11 cellular contexts compared by ENCODE assay signal in genomic region chr19:11164879-11165406, GRCh38. TPM values are rescaled to one million over a fixed set of nuclear protein-coding genes. Genes with fewer than 3 reads are reported as not detected.
DNase-seq lines count a peak whose midpoint lies in the region; ATAC-seq and TF ChIP-seq lines count a peak whose summit lies in the region.
"Had no signal": no experiment of that assay in that cellular context is flagged by ENCODE, and none has a peak within 500 bp of the region (broad histone marks: within the 10 kb centered on the region; RNA-seq: fewer than 3 reads in every experiment).

No MANE protein-coding gene starts in this region.

- no peak; the same call in 1 of the 2 replicates for ATAC-seq in IMR-90 (ENCODE audit: low read depth)
- peak; percentile 38 for ATAC-seq in lung (ENCODE audit: insufficient read depth, low FRiP score)
- no peak for ATAC-seq in effector memory CD8-positive, alpha-beta T cell (replicated peaks)

- H4K5ac ChIP-seq in IMR-90 (ENCODE audit: low read depth, low read length): peak overlapping the region; percentile 2; the same call in 1 of the 2 replicates

- H3K4me2 ChIP-seq in IMR-90 (ENCODE audit: low read depth, low read length): no peak overlapping the region

- peaks cover 17 to 44% of the 10 kb centered on the region in 2 experiments; a peak in 3 of 4 replicates for H3K79me1 ChIP-seq in IMR-90 (ENCODE audit: low read depth in 1 of 2, low read length in 2 of 2)

- H2AK5ac ChIP-seq in IMR-90 (ENCODE audit: low read depth, low read length): no peak overlapping the region

- peak overlapping the region; percentile 9 for H2AFZ ChIP-seq in IMR-90 (replicated peaks; ENCODE audit: low read length, poor library complexity)

- peaks cover 13% of the 10 kb centered on the region for H3K9me1 ChIP-seq in IMR-90 (ENCODE audit: insufficient read depth, low read length)

- in situ Hi-C loops in IMR-90 (cut with MboI; ENCODE audit: low sequenced_read_pairs): no loop called here

- no peak overlapping the region for H3K4me3 Mint-ChIP-seq in effector memory CD8-positive, alpha-beta T cell
- H3K4me3 Mint-ChIP-seq: activated CD4-positive, alpha-beta T cell treated with anti-CD3 and anti-CD28 coated beads, Interleukin-2, amount 10 ng/mL, durations not matched to agents 24 days and 14 days; naive B cell had no signal

- H3K27ac ChIP-seq in IMR-90 (ENCODE audit: insufficient read depth, low read length): peak overlapping the region; percentile 64; the same call in 1 of the 2 replicates
- peak overlapping the region; percentile 78 to 86 for H3K27ac ChIP-seq in esophagus (ENCODE audit: low read depth in 2 of 2, low read length in 1 of 2)
- peak overlapping the region; percentile 26 to 72 for H3K27ac ChIP-seq in lung (ENCODE audit: low read depth in 1 of 2, low read length in 1 of 2)
- peak overlapping the region; percentile 35 for H3K27ac ChIP-seq in substantia nigra (ENCODE audit: low read depth, low read length, poor library complexity, severe bottlenecking)

- H2BK120ac ChIP-seq in IMR-90 (ENCODE audit: low read depth, low read length): peak overlapping the region; percentile 28; the same call in 1 of the 2 replicates

- H3K23ac ChIP-seq in IMR-90 (ENCODE audit: low read depth, low read length): peak overlapping the region; percentile 58

- H4K20me1 ChIP-seq in IMR-90 (ENCODE audit: insufficient read depth, low read length): no peaks in the 10 kb centered on the region

- no peaks in the 10 kb centered on the region for H3K36me3 Mint-ChIP-seq in effector memory CD8-positive, alpha-beta T cell (ENCODE audit: insufficient read depth)
- H3K36me3 Mint-ChIP-seq: naive B cell had no signal

- H3K9me3 Mint-ChIP-seq in effector memory CD8-positive, alpha-beta T cell: no peaks in the 10 kb centered on the region
- H3K9me3 Mint-ChIP-seq: activated CD4-positive, alpha-beta T cell treated with anti-CD3 and anti-CD28 coated beads, Interleukin-2, amount 10 ng/mL, durations not matched to agents 24 days and 14 days had no signal

- H3K18ac ChIP-seq in IMR-90 (ENCODE audit: low read depth, low read length): 0 out of 2 replicates have a peak overlapping the region, but pooled peaks have one; percentile 0

- H4K8ac ChIP-seq in IMR-90 (ENCODE audit: low read depth in 2 of 2, low read length in 2 of 2): peak overlapping the region in 1 of 2 experiments; percentile 37; a peak in 1 of 4 replicates

- peak overlapping the region; percentile 58 for H3K14ac ChIP-seq in IMR-90 (replicated peaks; ENCODE audit: low read depth, low read length)

- dilution Hi-C loops in IMR-90 (cut with HindIII; ENCODE audit: low sequenced_read_pairs, unreplicated experiment): no loop called here

- TF ChIP-seq POLR2A in IMR-90 (IDR thresholded peaks at IDR 0.05; ENCODE audit: low read depth, low read length): no peak

- peak; percentile 61 for DNase-seq in IMR-90
- peak; percentile 63 for DNase-seq in lung (ENCODE audit: low spot score)
- DNase-seq in substantia nigra (lab: John Stamatoyannopoulos, UW): peak in 42 of 49 donors; percentile 3 to 81 (median 50)
- no peak for DNase-seq in NCI-H187 treated with DMSO at 0.1 percent for 48 hours (lab: John Stamatoyannopoulos, UW)
- no peak for DNase-seq in NCI-H128 (lab: John Stamatoyannopoulos, UW; ENCODE audit: unreplicated experiment)
- no peak for DNase-seq in stimulated activated CD4-positive, alpha-beta T cell treated with anti-CD3 and anti-CD28 coated beads, Interleukin-2, amount 100 ng/mL, for 24 hours
- no peak for DNase-seq in effector memory CD8-positive, alpha-beta T cell
- DNase-seq: activated CD4-positive, alpha-beta T cell treated with anti-CD3 and anti-CD28 coated beads, Interleukin-2, amount 10 ng/mL, durations not matched to agents 24 days and 14 days; naive B cell; stimulated activated CD8-positive, alpha-beta memory T cell treated with anti-CD3 and anti-CD28 coated beads, Interleukin-4, amount 100 ng/mL, for 48 hours had no signal

- peak overlapping the region; percentile 5 for H2BK5ac ChIP-seq in IMR-90 (ENCODE audit: low read depth, low read length, poor library complexity, severe bottlenecking)

- POLR2A ChIA-PET in IMR-90 (lab: Charles Lee; ENCODE audit: unreplicated experiment): no interaction called here

- 10% methylated on average over 3 of the region's 17 CpGs; no CpG with 5 or more reads in 1 of the 2 experiments for WGBS in IMR-90 (ENCODE audit: extremely low coverage in 2 of 2, insufficient read length in 1 of 2), 2 experiments
- 58 to 69% methylated on average over 17 of the region's 17 CpGs for WGBS in esophagus, 2 donors
- WGBS in lung, 2 donors: 63 to 83% methylated on average over 17 of the region's 17 CpGs

- no peak for TF ChIP-seq RAD21 in IMR-90 (IDR thresholded peaks at IDR 0.05; ENCODE audit: low read length)

- CTCF ChIA-PET in IMR-90 (lab: Yijun Ruan, JAX): interaction anchor here (0.5 to 1.0 kb wide), 2 partner anchors 15 to 39 kb away, joined by 4 to 6 read pairs; no protein-coding TSS in a partner anchor

- H3K4ac ChIP-seq in IMR-90 (ENCODE audit: low read depth, low read length): peak overlapping the region; percentile 52

- H2BK20ac ChIP-seq in IMR-90 (ENCODE audit: low read depth, low read length): peak overlapping the region; percentile 6; the same call in 1 of the 2 replicates

- intact Hi-C loops in IMR-90 (cut with micrococcal nuclease): no loop called here

- peaks cover 46% of the 10 kb centered on the region for H3K36me3 ChIP-seq in IMR-90 (ENCODE audit: control insufficient read depth, insufficient read depth, low read length)
- peaks cover 0 to 16% of the 10 kb centered on the region in 2 donors for H3K36me3 ChIP-seq in esophagus (ENCODE audit: control insufficient read depth in 2 of 2, insufficient read depth in 2 of 2, low read length in 1 of 2)
- H3K36me3 ChIP-seq in lung (ENCODE audit: control insufficient read depth in 2 of 2, insufficient read depth in 2 of 2, low read length in 2 of 2): peaks cover 9 to 27% of the 10 kb centered on the region in 2 donors

- H2BK15ac ChIP-seq in IMR-90 (ENCODE audit: low read depth, low read length): no peak overlapping the region; the same call in 2 of the 3 replicates

- TF ChIP-seq CTCF in IMR-90 (conservative IDR thresholded peaks at IDR 0.05; ENCODE audit: low read depth, low read length) (no peak), lung (IDR thresholded peaks at IDR 0.05; ENCODE audit: control extremely low read depth, extremely low read depth) (no peak)

- H3K4me3 ChIP-seq in IMR-90 (ENCODE audit: insufficient read depth, low read depth, low read length) (no peak overlapping the region), esophagus (ENCODE audit: low read depth in 1 of 2, low read length in 2 of 2) (no peak overlapping the region), lung (no peak overlapping the region)

- H3K56ac ChIP-seq in IMR-90 (ENCODE audit: extremely low read depth, insufficient read depth, low read length): no peak overlapping the region

- no peaks in the 10 kb centered on the region for H3K27me3 Mint-ChIP-seq in effector memory CD8-positive, alpha-beta T cell
- H3K27me3 Mint-ChIP-seq: activated CD4-positive, alpha-beta T cell treated with anti-CD3 and anti-CD28 coated beads, Interleukin-2, amount 10 ng/mL, durations not matched to agents 24 days and 14 days; naive B cell had no signal

- no peak overlapping the region for H3K9ac ChIP-seq in IMR-90 (ENCODE audit: low read depth, low read length)

- no peaks in the 10 kb centered on the region for H3K4me1 Mint-ChIP-seq in effector memory CD8-positive, alpha-beta T cell (ENCODE audit: low read depth in 2 of 2)
- H3K4me1 Mint-ChIP-seq: activated CD4-positive, alpha-beta T cell treated with anti-CD3 and anti-CD28 coated beads, Interleukin-2, amount 10 ng/mL, durations not matched to agents 24 days and 14 days; naive B cell had no signal

- H4K91ac ChIP-seq in IMR-90 (ENCODE audit: insufficient read depth, low read depth, low read length): peak overlapping the region; percentile 41; the same call in 1 of the 2 replicates

- H3K4me1 ChIP-seq in IMR-90 (ENCODE audit: control insufficient read depth, insufficient read depth, low read length) (peaks cover 9% of the 10 kb centered on the region), esophagus (ENCODE audit: control insufficient read depth in 2 of 2, insufficient read depth in 2 of 2, low read length in 1 of 2) (peaks cover 0 to 2% of the 10 kb centered on the region in 2 donors), lung (ENCODE audit: control insufficient read depth in 2 of 2, insufficient read depth in 2 of 2, low read length in 2 of 2) (peaks cover 4 to 12% of the 10 kb centered on the region in 2 donors)

- H2AK9ac ChIP-seq in IMR-90 (replicated peaks; ENCODE audit: low read depth, low read length, poor library complexity): peak overlapping the region; percentile 79

- BruUV-seq in IMR-90 (replicated peaks; lab: Mats Ljungman, UMichigan): no TSS peak

- H3K9me3 ChIP-seq in IMR-90 (ENCODE audit: control insufficient read depth, insufficient read depth, low read length) (no peaks in the 10 kb centered on the region; the same call in 1 of the 2 replicates), esophagus (ENCODE audit: control insufficient read depth in 2 of 2, insufficient read depth in 1 of 2, low read depth in 1 of 2, low read length in 1 of 2) (no peaks in the 10 kb centered on the region), lung (ENCODE audit: control insufficient read depth in 2 of 2, insufficient read depth in 1 of 2, low read length in 1 of 2) (no peaks in the 10 kb centered on the region)

- H3K27ac Mint-ChIP-seq in effector memory CD8-positive, alpha-beta T cell: no peak overlapping the region
- H3K27ac Mint-ChIP-seq: activated CD4-positive, alpha-beta T cell treated with anti-CD3 and anti-CD28 coated beads, Interleukin-2, amount 10 ng/mL, durations not matched to agents 24 days and 14 days had no signal

- H3K27me3 ChIP-seq in IMR-90 (ENCODE audit: control insufficient read depth, insufficient read depth, low read length) (no peaks in the 10 kb centered on the region), esophagus (ENCODE audit: control insufficient read depth in 1 of 2, insufficient read depth in 2 of 2, low read length in 2 of 2) (no peaks in the 10 kb centered on the region), lung (ENCODE audit: control insufficient read depth, insufficient read depth) (no peaks in the 10 kb centered on the region)

TF ChIP-seq in IMR-90, 13 proteins besides CTCF, POLR2A, EP300 and RAD21 (continues in another document):
- no peak for TF ChIP-seq RCOR1 (IDR thresholded peaks at IDR 0.05; ENCODE audit: insufficient replicate concordance, low read length)

RNA-seq across cellular contexts. Expression of gene SPC24, which starts 9.4 kb away (rescaled TPM):
- 68.3 and 97.5 TPM in 2 replicates for total RNA-seq in IMR-90 (2012; rRNA removed)
- 11.7 and 12.2 TPM in 2 replicates for polyA plus RNA-seq in IMR-90 (2012; rRNA removed)
- 12.4 and 24.6 TPM in 2 replicates for polyA plus RNA-seq in IMR-90 (2012; cell fraction: cytosol; rRNA removed)
- polyA plus RNA-seq in IMR-90 (2012; cell fraction: nucleus; rRNA removed; ENCODE audit: low replicate concordance): 10.7 and 11.4 TPM in 2 replicates
- 10 to 100 TPM in 1 of 2 donors, 1 to 10 TPM in 1; 3.7 to 11.4 TPM for polyA plus RNA-seq in esophagus
- total RNA-seq in lung: 1 to 10 TPM; 2.5 to 5.3 TPM
- 1 to 10 TPM; 1.3 to 6.5 TPM for polyA plus RNA-seq in lung

RNA-seq across cellular contexts. Expression of gene KANK2, which starts 32.4 kb away (rescaled TPM):
- 104 and 126 TPM in 2 replicates for total RNA-seq in IMR-90 (2012; rRNA removed)
- 156 and 176 TPM in 2 replicates for polyA plus RNA-seq in IMR-90 (2012; rRNA removed)
- polyA plus RNA-seq in IMR-90 (2012; cell fraction: cytosol; rRNA removed): 95.0 and 131 TPM in 2 replicates
- polyA plus RNA-seq in IMR-90 (2012; cell fraction: nucleus; rRNA removed; ENCODE audit: low replicate concordance): 95.7 and 185 TPM in 2 replicates
- polyA plus RNA-seq in esophagus: 10 to 100 TPM; 33.1 to 53.9 TPM
- total RNA-seq in lung: 100 to 1,000 TPM; 129 to 164 TPM
- 10 to 100 TPM; 90.1 to 96.8 TPM for polyA plus RNA-seq in lung

Comparison
In these comparisons a context has a peak if more than half of its experiments do, and no peak if none do; other contexts are left out.
1. DNase-seq: peak in IMR-90 (single experiment), lung (single experiment) and substantia nigra (42 of 49); none in NCI-H187 treated with DMSO at 0.1 percent for 48 hours (single experiment), NCI-H128 (single experiment), stimulated activated CD4-positive, alpha-beta T cell treated with anti-CD3 and anti-CD28 coated beads, Interleukin-2, amount 100 ng/mL, for 24 hours (0 of 2) and effector memory CD8-positive, alpha-beta T cell (0 of 3).
2. Peak in every context shown above with its lines, with median percentiles within 50 percentile points of each other: H3K27ac ChIP-seq.